In genomic region chr17:1718362-1719165, GRCh38 we compare ENCODE assay signal across 7 cellular contexts. TPM values are rescaled to one million over a fixed set of nuclear protein-coding genes. Genes with fewer than 3 reads are reported as not detected.
DNase-seq lines count a peak whose midpoint lies in the region; ATAC-seq and TF ChIP-seq lines count a peak whose summit lies in the region.
"Had no signal": no experiment of that assay in that cellular context is flagged by ENCODE, and none has a peak within 500 bp of the region (broad histone marks: within the 10 kb centered on the region; RNA-seq: fewer than 3 reads in every experiment).

No MANE protein-coding gene starts in this region.

- no peak for ATAC-seq in natural killer cell

- peak overlapping the region in 5 of 8 donors; percentile 11 to 94 (median 68) for H3K27ac Mint-ChIP-seq in CD8-positive, alpha-beta memory T cell
- H3K27ac Mint-ChIP-seq in activated T-helper 2 cell treated with anti-CD3 and anti-CD28 coated beads, Interferon-gamma antibody, Interleukin-2, Interleukin-4, amounts not matched to agents 10 μg/mL and 5 μg/mL and 100 μg/mL, durations not matched to agents 14 hours and 24 hours and 36 hours = peak overlapping the region; percentile 96
- H3K27ac Mint-ChIP-seq in natural killer cell = peak overlapping the region; percentile 95 to 98

- no peak for DNase-seq in CD8-positive, alpha-beta memory T cell
- no peak for DNase-seq in activated T-helper 2 cell treated with anti-CD3 and anti-CD28 coated beads, Interferon-gamma antibody, Interleukin-2, Interleukin-4, amounts not matched to agents 10 μg/mL and 5 μg/mL and 100 μg/mL, durations not matched to agents 14 hours and 24 hours and 36 hours (ENCODE audit: low spot score)
- DNase-seq in natural killer cell = no peak
- DNase-seq in effector memory CD4-positive, alpha-beta T cell = no peak
- no peak for DNase-seq in GM19238 (ENCODE audit: insufficient read length, low spot score)
- no peak for DNase-seq in activated gamma-delta T cell (lab: John Stamatoyannopoulos, UW)
- DNase-seq: NCI-H226 had no signal

- H3K9me3 Mint-ChIP-seq in CD8-positive, alpha-beta memory T cell = no peaks in the 10 kb centered on the region
- H3K9me3 Mint-ChIP-seq in activated T-helper 2 cell treated with anti-CD3 and anti-CD28 coated beads, Interferon-gamma antibody, Interleukin-2, Interleukin-4, amounts not matched to agents 10 μg/mL and 5 μg/mL and 100 μg/mL, durations not matched to agents 14 hours and 24 hours and 36 hours = no peaks in the 10 kb centered on the region
- no peaks in the 10 kb centered on the region for H3K9me3 Mint-ChIP-seq in natural killer cell

- no peaks in the 10 kb centered on the region for H3K9me3 ChIP-seq in CD8-positive, alpha-beta memory T cell (ENCODE audit: low read length)
- no peaks in the 10 kb centered on the region for H3K9me3 ChIP-seq in effector memory CD4-positive, alpha-beta T cell (ENCODE audit: control insufficient read depth, low read length)

- H3K36me3 ChIP-seq in CD8-positive, alpha-beta memory T cell (ENCODE audit: insufficient read depth, low read length) = no peaks in the 10 kb centered on the region
- no peaks in the 10 kb centered on the region for H3K36me3 ChIP-seq in effector memory CD4-positive, alpha-beta T cell (ENCODE audit: control insufficient read depth, insufficient read depth, low read length)

- peaks cover 0 to 2% of the 10 kb centered on the region in 2 donors for H3K27me3 Mint-ChIP-seq in CD8-positive, alpha-beta memory T cell
- peaks cover 6% of the 10 kb centered on the region for H3K27me3 Mint-ChIP-seq in activated T-helper 2 cell treated with anti-CD3 and anti-CD28 coated beads, Interferon-gamma antibody, Interleukin-2, Interleukin-4, amounts not matched to agents 10 μg/mL and 5 μg/mL and 100 μg/mL, durations not matched to agents 14 hours and 24 hours and 36 hours (ENCODE audit: low read depth)
- H3K27me3 Mint-ChIP-seq in natural killer cell (ENCODE audit: low read depth in 2 of 2) = no peaks in the 10 kb centered on the region

- H3K4me1 ChIP-seq in CD8-positive, alpha-beta memory T cell (ENCODE audit: insufficient read depth, low read length) = peaks cover 39% of the 10 kb centered on the region
- H3K4me1 ChIP-seq in effector memory CD4-positive, alpha-beta T cell (ENCODE audit: control insufficient read depth, insufficient read depth, low read length, poor library complexity, severe bottlenecking) = peaks cover 40% of the 10 kb centered on the region

- H3K27me3 ChIP-seq in CD8-positive, alpha-beta memory T cell (ENCODE audit: insufficient read depth, low read length, poor library complexity, severe bottlenecking) = no peaks in the 10 kb centered on the region
- H3K27me3 ChIP-seq in effector memory CD4-positive, alpha-beta T cell (replicated peaks; ENCODE audit: control insufficient read depth, insufficient read depth, low read length, poor library complexity, severe bottlenecking) = no peaks in the 10 kb centered on the region

- intact Hi-C loops in activated T-helper 2 cell treated with anti-CD3 and anti-CD28 coated beads, Interferon-gamma antibody, Interleukin-2, Interleukin-4, amounts not matched to agents 10 μg/mL and 5 μg/mL and 100 μg/mL, durations not matched to agents 14 hours and 24 hours and 36 hours (cut with micrococcal nuclease) = loop anchor here (5.0 kb wide), 1 partner anchor 324 kb away; the partner anchor contains the start of gene OVCA2
- intact Hi-C loops in natural killer cell (cut with micrococcal nuclease) = loop anchor here (10.0 kb wide), 1 partner anchor 316 kb away; the partner anchor contains the start of gene DPH1

- peak overlapping the region; percentile 29 to 96 (median 47) for H3K4me3 Mint-ChIP-seq in CD8-positive, alpha-beta memory T cell
- peak overlapping the region; percentile 95 for H3K4me3 Mint-ChIP-seq in activated T-helper 2 cell treated with anti-CD3 and anti-CD28 coated beads, Interferon-gamma antibody, Interleukin-2, Interleukin-4, amounts not matched to agents 10 μg/mL and 5 μg/mL and 100 μg/mL, durations not matched to agents 14 hours and 24 hours and 36 hours (ENCODE audit: low read depth)
- H3K4me3 Mint-ChIP-seq in natural killer cell = peak overlapping the region; percentile 99

- H3K4me1 Mint-ChIP-seq in CD8-positive, alpha-beta memory T cell = peaks cover 36 to 50% (median 41%) of the 10 kb centered on the region in 3 donors
- H3K4me1 Mint-ChIP-seq in activated T-helper 2 cell treated with anti-CD3 and anti-CD28 coated beads, Interferon-gamma antibody, Interleukin-2, Interleukin-4, amounts not matched to agents 10 μg/mL and 5 μg/mL and 100 μg/mL, durations not matched to agents 14 hours and 24 hours and 36 hours (ENCODE audit: low read depth) = peaks cover 26% of the 10 kb centered on the region
- H3K4me1 Mint-ChIP-seq in natural killer cell = peaks cover 26 to 57% of the 10 kb centered on the region in 2 donors

- POLR2A ChIA-PET in CD8-positive, alpha-beta memory T cell (lab: Charles Lee) = interaction anchor here (0.5 kb wide), 1 partner anchor 89 kb away, joined by 4 read pairs; no protein-coding TSS in a partner anchor

- H3K36me3 Mint-ChIP-seq in CD8-positive, alpha-beta memory T cell = peaks cover 0 to 5% (median 0%) of the 10 kb centered on the region in 3 donors
- H3K36me3 Mint-ChIP-seq in activated T-helper 2 cell treated with anti-CD3 and anti-CD28 coated beads, Interferon-gamma antibody, Interleukin-2, Interleukin-4, amounts not matched to agents 10 μg/mL and 5 μg/mL and 100 μg/mL, durations not matched to agents 14 hours and 24 hours and 36 hours (ENCODE audit: low read depth) = no peaks in the 10 kb centered on the region
- H3K36me3 Mint-ChIP-seq in natural killer cell = no peaks in the 10 kb centered on the region

- CTCF ChIA-PET in CD8-positive, alpha-beta memory T cell (lab: Charles Lee) = interaction anchor here (1.4 kb wide), 1 partner anchor 48 kb away, joined by 3 read pairs; no protein-coding TSS in a partner anchor

- H3K27ac ChIP-seq in CD8-positive, alpha-beta memory T cell (ENCODE audit: low read depth, low read length) = peak overlapping the region; percentile 89
- H3K27ac ChIP-seq in effector memory CD4-positive, alpha-beta T cell (ENCODE audit: insufficient read depth, low read length, poor library complexity, severe bottlenecking) = no peak overlapping the region

- TF ChIP-seq CTCF in natural killer cell (IDR thresholded peaks at IDR 0.05) = no peak

- H3K4me3 ChIP-seq in CD8-positive, alpha-beta memory T cell (ENCODE audit: low read length) = no peak overlapping the region
- no peak overlapping the region for H3K4me3 ChIP-seq in effector memory CD4-positive, alpha-beta T cell (ENCODE audit: insufficient read depth, low read depth, low read length, poor library complexity, severe bottlenecking)

RNA-seq across cellular contexts. Expression of gene WDR81, which starts 5.9 kb away (rescaled TPM):
- 10 to 100 TPM; 21.1 to 23.7 TPM for total RNA-seq in CD8-positive, alpha-beta memory T cell
- 20.4 TPM for polyA plus RNA-seq in CD8-positive, alpha-beta memory T cell
- total RNA-seq in activated T-helper 2 cell treated with anti-CD3 and anti-CD28 coated beads, Interferon-gamma antibody, Interleukin-2, Interleukin-4, amounts not matched to agents 10 μg/mL and 5 μg/mL and 100 μg/mL, durations not matched to agents 14 hours and 24 hours and 36 hours = 16.9 and 17.3 TPM in 2 replicates
- total RNA-seq in natural killer cell = 10 to 100 TPM; 40.8 to 54.2 (median 46.2) TPM

RNA-seq across cellular contexts. Expression of gene TLCD2, which starts 8.4 kb away (rescaled TPM):
- under 1 TPM; 0.09 to 0.22 TPM for total RNA-seq in CD8-positive, alpha-beta memory T cell
- 0.32 TPM for polyA plus RNA-seq in CD8-positive, alpha-beta memory T cell
- total RNA-seq in activated T-helper 2 cell treated with anti-CD3 and anti-CD28 coated beads, Interferon-gamma antibody, Interleukin-2, Interleukin-4, amounts not matched to agents 10 μg/mL and 5 μg/mL and 100 μg/mL, durations not matched to agents 14 hours and 24 hours and 36 hours = 0.09 and 0.30 TPM in 2 replicates
- under 1 TPM; 0.18 to 0.28 (median 0.28) TPM for total RNA-seq in natural killer cell

RNA-seq across cellular contexts. Expression of gene SERPINF2, which starts 24.1 kb away (rescaled TPM):
- total RNA-seq in CD8-positive, alpha-beta memory T cell = under 1 TPM; 0.13 to 0.33 TPM
- not detected for polyA plus RNA-seq in CD8-positive, alpha-beta memory T cell
- total RNA-seq in activated T-helper 2 cell treated with anti-CD3 and anti-CD28 coated beads, Interferon-gamma antibody, Interleukin-2, Interleukin-4, amounts not matched to agents 10 μg/mL and 5 μg/mL and 100 μg/mL, durations not matched to agents 14 hours and 24 hours and 36 hours = 0.14 TPM in 1 of 2 replicates, not detected in the other
- under 1 TPM; 0.47 to 0.84 (median 0.48) TPM for total RNA-seq in natural killer cell

RNA-seq across cellular contexts. Expression of gene PRPF8, which starts 33.9 kb away (rescaled TPM):
- 100 to 1,000 TPM; 430 to 447 TPM for total RNA-seq in CD8-positive, alpha-beta memory T cell
- 209 TPM for polyA plus RNA-seq in CD8-positive, alpha-beta memory T cell
- total RNA-seq in activated T-helper 2 cell treated with anti-CD3 and anti-CD28 coated beads, Interferon-gamma antibody, Interleukin-2, Interleukin-4, amounts not matched to agents 10 μg/mL and 5 μg/mL and 100 μg/mL, durations not matched to agents 14 hours and 24 hours and 36 hours = 435 and 439 TPM in 2 replicates
- total RNA-seq in natural killer cell = 100 to 1,000 TPM; 475 to 508 (median 480) TPM

RNA-seq across cellular contexts. Expression of gene SERPINF1, which starts 43.3 kb away (rescaled TPM):
- 1 to 10 TPM; 1.2 to 2.1 TPM for total RNA-seq in CD8-positive, alpha-beta memory T cell
- 2.4 TPM for polyA plus RNA-seq in CD8-positive, alpha-beta memory T cell
- total RNA-seq in activated T-helper 2 cell treated with anti-CD3 and anti-CD28 coated beads, Interferon-gamma antibody, Interleukin-2, Interleukin-4, amounts not matched to agents 10 μg/mL and 5 μg/mL and 100 μg/mL, durations not matched to agents 14 hours and 24 hours and 36 hours = not detected in 2 replicates
- 1 to 10 TPM in 2 of 3 donors, not detected in 1; 1.0 to 2.1 TPM for total RNA-seq in natural killer cell

Comparison
In these comparisons a context has a peak if more than half of its experiments do, and no peak if none do; other contexts are left out.
1. H3K4me3 Mint-ChIP-seq: peak in every context shown above with its lines; median percentile 99 in natural killer cell; 95 in activated T-helper 2 cell treated with anti-CD3 and anti-CD28 coated beads, Interferon-gamma antibody, Interleukin-2, Interleukin-4, amounts not matched to agents 10 μg/mL and 5 μg/mL and 100 μg/mL, durations not matched to agents 14 hours and 24 hours and 36 hours; 47 in CD8-positive, alpha-beta memory T cell.